Comparison of ENCODE assay signal across 1 cellular context in the genomic region with DNA sequence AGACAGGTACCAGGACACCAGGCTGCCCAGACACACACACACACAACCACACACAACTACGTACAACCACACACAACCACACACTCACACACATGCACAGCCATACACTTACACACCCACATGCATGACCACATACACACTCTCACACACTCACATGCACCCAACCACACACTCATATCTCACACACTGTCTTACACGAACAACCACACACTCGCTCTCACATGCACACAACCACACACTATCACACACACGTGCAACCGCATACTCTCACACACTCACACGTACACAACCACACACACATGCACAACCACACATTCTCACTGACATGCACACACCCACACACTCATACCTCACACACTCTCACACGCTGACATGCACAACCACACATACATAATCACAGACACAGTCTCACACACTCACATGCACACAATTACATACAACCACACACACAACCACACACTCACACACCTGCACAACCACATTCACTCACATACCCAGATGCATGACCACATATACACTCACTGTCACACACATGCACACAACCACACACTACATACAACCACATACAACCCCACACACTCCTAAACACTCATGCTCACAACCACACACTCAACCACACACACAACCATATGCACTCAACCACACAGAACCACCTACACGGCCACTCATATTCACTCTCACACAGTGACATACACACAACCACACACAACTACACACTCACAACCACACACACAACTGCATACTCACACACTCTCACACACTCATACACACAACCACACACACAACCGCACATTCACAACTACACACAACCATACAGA.
TF ChIP-seq lines count a peak whose summit lies in the region.

No MANE protein-coding gene starts in this region.

TF ChIP-seq in HEK293, 187 proteins besides CTCF, POLR2A, EP300 and RAD21 (continued from another document and continues in another):
- TF ChIP-seq PRDM10 (tag by site-specific recombination; IDR thresholded peaks at IDR 0.05), result no peak
- TF ChIP-seq ZNF133 (tag by site-specific recombination; IDR thresholded peaks at IDR 0.05), result peak; percentile 41
- no peak for TF ChIP-seq SP2 (tag by site-specific recombination; IDR thresholded peaks at IDR 0.05)
- peak; percentile 34; the same call in 1 of the 2 replicates for TF ChIP-seq ZNF302 (tag by site-specific recombination; IDR thresholded peaks at IDR 0.05; ENCODE audit: low read depth)
- TF ChIP-seq ZNF548 (tag by site-specific recombination; IDR thresholded peaks at IDR 0.05), result no peak; the same call in 1 of the 2 replicates
- no peak for TF ChIP-seq ZBTB17 (tag by site-specific recombination; IDR thresholded peaks at IDR 0.05)
- peak; percentile 54; the same call in 1 of the 2 replicates for TF ChIP-seq ZNF114 (tag by site-specific recombination; IDR thresholded peaks at IDR 0.05)
- no peak; the same call in 1 of the 2 replicates for TF ChIP-seq ZNF211 (tag by site-specific recombination; IDR thresholded peaks at IDR 0.05; ENCODE audit: low read depth)
- no peak for TF ChIP-seq ZNF24 (tag by site-specific recombination; IDR thresholded peaks at IDR 0.05)
- TF ChIP-seq ZNF704 (tag by site-specific recombination; IDR thresholded peaks at IDR 0.05), result peak; percentile 69; the same call in 1 of the 2 replicates
- no peak for TF ChIP-seq ZFP69B (tag by site-specific recombination; IDR thresholded peaks at IDR 0.05)
- TF ChIP-seq, protein P1, sequence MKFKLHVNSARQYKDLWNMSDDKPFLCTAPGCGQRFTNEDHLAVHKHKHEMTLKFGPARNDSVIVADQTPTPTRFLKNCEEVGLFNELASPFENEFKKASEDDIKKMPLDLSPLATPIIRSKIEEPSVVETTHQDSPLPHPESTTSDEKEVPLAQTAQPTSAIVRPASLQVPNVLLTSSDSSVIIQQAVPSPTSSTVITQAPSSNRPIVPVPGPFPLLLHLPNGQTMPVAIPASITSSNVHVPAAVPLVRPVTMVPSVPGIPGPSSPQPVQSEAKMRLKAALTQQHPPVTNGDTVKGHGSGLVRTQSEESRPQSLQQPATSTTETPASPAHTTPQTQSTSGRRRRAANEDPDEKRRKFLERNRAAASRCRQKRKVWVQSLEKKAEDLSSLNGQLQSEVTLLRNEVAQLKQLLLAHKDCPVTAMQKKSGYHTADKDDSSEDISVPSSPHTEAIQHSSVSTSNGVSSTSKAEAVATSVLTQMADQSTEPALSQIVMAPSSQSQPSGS (tag by site-specific recombination; IDR thresholded peaks at IDR 0.05; ENCODE audit: low read depth), result no peak
- TF ChIP-seq, protein P2, sequence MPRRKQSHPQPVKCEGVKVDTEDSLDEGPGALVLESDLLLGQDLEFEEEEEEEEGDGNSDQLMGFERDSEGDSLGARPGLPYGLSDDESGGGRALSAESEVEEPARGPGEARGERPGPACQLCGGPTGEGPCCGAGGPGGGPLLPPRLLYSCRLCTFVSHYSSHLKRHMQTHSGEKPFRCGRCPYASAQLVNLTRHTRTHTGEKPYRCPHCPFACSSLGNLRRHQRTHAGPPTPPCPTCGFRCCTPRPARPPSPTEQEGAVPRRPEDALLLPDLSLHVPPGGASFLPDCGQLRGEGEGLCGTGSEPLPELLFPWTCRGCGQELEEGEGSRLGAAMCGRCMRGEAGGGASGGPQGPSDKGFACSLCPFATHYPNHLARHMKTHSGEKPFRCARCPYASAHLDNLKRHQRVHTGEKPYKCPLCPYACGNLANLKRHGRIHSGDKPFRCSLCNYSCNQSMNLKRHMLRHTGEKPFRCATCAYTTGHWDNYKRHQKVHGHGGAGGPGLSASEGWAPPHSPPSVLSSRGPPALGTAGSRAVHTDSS (tag by site-specific recombination; IDR thresholded peaks at IDR 0.05), result no peak
- no peak for TF ChIP-seq REPIN1 (tag by site-specific recombination; IDR thresholded peaks at IDR 0.05; ENCODE audit: low read depth)
- 0 out of 2 replicates have a peak, but pooled peaks have one; percentile 2 for TF ChIP-seq ZNF837 (tag by site-specific recombination; IDR thresholded peaks at IDR 0.05)
- no peak for TF ChIP-seq ZNF626 (tag by site-specific recombination; IDR thresholded peaks at IDR 0.05)
- peak; percentile 55 for TF ChIP-seq ZNF112 (tag by site-specific recombination; IDR thresholded peaks at IDR 0.05)
- TF ChIP-seq, protein P3, sequence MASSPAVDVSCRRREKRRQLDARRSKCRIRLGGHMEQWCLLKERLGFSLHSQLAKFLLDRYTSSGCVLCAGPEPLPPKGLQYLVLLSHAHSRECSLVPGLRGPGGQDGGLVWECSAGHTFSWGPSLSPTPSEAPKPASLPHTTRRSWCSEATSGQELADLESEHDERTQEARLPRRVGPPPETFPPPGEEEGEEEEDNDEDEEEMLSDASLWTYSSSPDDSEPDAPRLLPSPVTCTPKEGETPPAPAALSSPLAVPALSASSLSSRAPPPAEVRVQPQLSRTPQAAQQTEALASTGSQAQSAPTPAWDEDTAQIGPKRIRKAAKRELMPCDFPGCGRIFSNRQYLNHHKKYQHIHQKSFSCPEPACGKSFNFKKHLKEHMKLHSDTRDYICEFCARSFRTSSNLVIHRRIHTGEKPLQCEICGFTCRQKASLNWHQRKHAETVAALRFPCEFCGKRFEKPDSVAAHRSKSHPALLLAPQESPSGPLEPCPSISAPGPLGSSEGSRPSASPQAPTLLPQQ (tag by site-specific recombination; IDR thresholded peaks at IDR 0.05), result no peak
- TF ChIP-seq, protein P4, sequence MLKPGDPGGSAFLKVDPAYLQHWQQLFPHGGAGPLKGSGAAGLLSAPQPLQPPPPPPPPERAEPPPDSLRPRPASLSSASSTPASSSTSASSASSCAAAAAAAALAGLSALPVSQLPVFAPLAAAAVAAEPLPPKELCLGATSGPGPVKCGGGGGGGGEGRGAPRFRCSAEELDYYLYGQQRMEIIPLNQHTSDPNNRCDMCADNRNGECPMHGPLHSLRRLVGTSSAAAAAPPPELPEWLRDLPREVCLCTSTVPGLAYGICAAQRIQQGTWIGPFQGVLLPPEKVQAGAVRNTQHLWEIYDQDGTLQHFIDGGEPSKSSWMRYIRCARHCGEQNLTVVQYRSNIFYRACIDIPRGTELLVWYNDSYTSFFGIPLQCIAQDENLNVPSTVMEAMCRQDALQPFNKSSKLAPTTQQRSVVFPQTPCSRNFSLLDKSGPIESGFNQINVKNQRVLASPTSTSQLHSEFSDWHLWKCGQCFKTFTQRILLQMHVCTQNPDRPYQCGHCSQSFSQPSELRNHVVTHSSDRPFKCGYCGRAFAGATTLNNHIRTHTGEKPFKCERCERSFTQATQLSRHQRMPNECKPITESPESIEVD (tag by site-specific recombination; IDR thresholded peaks at IDR 0.05), result no peak
- peak; percentile 90; the same call in 1 of the 2 replicates for TF ChIP-seq ZNF571 (tag by site-specific recombination; IDR thresholded peaks at IDR 0.05)
- no peak for TF ChIP-seq ZNF132 (tag by site-specific recombination; IDR thresholded peaks at IDR 0.05; ENCODE audit: borderline replicate concordance)
- TF ChIP-seq ZNF629 (tag by site-specific recombination; IDR thresholded peaks at IDR 0.05), result no peak
- peak; percentile 9; the same call in 1 of the 2 replicates for TF ChIP-seq ZNF530 (tag by site-specific recombination; IDR thresholded peaks at IDR 0.05; ENCODE audit: low read depth)
- TF ChIP-seq, protein P5, sequence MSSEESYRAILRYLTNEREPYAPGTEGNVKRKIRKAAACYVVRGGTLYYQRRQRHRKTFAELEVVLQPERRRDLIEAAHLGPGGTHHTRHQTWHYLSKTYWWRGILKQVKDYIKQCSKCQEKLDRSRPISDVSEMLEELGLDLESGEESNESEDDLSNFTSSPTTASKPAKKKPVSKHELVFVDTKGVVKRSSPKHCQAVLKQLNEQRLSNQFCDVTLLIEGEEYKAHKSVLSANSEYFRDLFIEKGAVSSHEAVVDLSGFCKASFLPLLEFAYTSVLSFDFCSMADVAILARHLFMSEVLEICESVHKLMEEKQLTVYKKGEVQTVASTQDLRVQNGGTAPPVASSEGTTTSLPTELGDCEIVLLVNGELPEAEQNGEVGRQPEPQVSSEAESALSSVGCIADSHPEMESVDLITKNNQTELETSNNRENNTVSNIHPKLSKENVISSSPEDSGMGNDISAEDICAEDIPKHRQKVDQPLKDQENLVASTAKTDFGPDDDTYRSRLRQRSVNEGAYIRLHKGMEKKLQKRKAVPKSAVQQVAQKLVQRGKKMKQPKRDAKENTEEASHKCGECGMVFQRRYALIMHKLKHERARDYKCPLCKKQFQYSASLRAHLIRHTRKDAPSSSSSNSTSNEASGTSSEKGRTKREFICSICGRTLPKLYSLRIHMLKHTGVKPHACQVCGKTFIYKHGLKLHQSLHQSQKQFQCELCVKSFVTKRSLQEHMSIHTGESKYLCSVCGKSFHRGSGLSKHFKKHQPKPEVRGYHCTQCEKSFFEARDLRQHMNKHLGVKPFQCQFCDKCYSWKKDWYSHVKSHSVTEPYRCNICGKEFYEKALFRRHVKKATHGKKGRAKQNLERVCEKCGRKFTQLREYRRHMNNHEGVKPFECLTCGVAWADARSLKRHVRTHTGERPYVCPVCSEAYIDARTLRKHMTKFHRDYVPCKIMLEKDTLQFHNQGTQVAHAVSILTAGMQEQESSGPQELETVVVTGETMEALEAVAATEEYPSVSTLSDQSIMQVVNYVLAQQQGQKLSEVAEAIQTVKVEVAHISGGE (tag by site-specific recombination; conservative IDR thresholded peaks at IDR 0.05; ENCODE audit: low read depth), result no peak
- TF ChIP-seq ZNF600 (tag by site-specific recombination; IDR thresholded peaks at IDR 0.05), result no peak
- TF ChIP-seq ZNF184 (tag by site-specific recombination; IDR thresholded peaks at IDR 0.05), result no peak
- no peak for TF ChIP-seq GLIS1 (tag by site-specific recombination; IDR thresholded peaks at IDR 0.05)
- TF ChIP-seq, protein P6, sequence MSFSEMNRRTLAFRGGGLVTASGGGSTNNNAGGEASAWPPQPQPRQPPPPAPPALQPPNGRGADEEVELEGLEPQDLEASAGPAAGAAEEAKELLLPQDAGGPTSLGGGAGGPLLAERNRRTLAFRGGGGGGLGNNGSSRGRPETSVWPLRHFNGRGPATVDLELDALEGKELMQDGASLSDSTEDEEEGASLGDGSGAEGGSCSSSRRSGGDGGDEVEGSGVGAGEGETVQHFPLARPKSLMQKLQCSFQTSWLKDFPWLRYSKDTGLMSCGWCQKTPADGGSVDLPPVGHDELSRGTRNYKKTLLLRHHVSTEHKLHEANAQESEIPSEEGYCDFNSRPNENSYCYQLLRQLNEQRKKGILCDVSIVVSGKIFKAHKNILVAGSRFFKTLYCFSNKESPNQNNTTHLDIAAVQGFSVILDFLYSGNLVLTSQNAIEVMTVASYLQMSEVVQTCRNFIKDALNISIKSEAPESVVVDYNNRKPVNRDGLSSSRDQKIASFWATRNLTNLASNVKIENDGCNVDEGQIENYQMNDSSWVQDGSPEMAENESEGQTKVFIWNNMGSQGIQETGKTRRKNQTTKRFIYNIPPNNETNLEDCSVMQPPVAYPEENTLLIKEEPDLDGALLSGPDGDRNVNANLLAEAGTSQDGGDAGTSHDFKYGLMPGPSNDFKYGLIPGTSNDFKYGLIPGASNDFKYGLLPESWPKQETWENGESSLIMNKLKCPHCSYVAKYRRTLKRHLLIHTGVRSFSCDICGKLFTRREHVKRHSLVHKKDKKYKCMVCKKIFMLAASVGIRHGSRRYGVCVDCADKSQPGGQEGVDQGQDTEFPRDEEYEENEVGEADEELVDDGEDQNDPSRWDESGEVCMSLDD (tag by site-specific recombination; IDR thresholded peaks at IDR 0.05), result 0 out of 2 replicates have a peak, but pooled peaks have one; percentile 12
- TF ChIP-seq ZSCAN23 (tag by site-specific recombination; IDR thresholded peaks at IDR 0.05), result no peak
- no peak for TF ChIP-seq ZBTB21 (tag by site-specific recombination; IDR thresholded peaks at IDR 0.05)
- peak; percentile 53; the same call in 1 of the 2 replicates for TF ChIP-seq ZNF311 (tag by site-specific recombination; IDR thresholded peaks at IDR 0.05; ENCODE audit: borderline replicate concordance)
- no peak for TF ChIP-seq GFI1B (tag by site-specific recombination; IDR thresholded peaks at IDR 0.05)
- no peak for TF ChIP-seq ZNF658 (tag by site-specific recombination; IDR thresholded peaks at IDR 0.05)
- peak; percentile 57; the same call in 1 of the 2 replicates for TF ChIP-seq ZSCAN4 (tag by site-specific recombination; IDR thresholded peaks at IDR 0.05)
